ENCODE assay signal across 24 cellular contexts in genomic region chr19:51351266-51351990, GRCh38. TPM values are rescaled to one million over a fixed set of nuclear protein-coding genes. Genes with fewer than 3 reads are reported as not detected.
DNase-seq lines count a peak whose midpoint lies in the region; ATAC-seq and TF ChIP-seq lines count a peak whose summit lies in the region.
"Had no signal": no experiment of that assay in that cellular context is flagged by ENCODE, and none has a peak within 500 bp of the region (broad histone marks: within the 10 kb centered on the region; RNA-seq: fewer than 3 reads in every experiment).

No MANE protein-coding gene starts in this region.

- H3K79me1 ChIP-seq in mesenchymal stem cell (replicated peaks; ENCODE audit: low read length, poor library complexity, severe bottlenecking) = peaks cover 7% of the 10 kb centered on the region

- no TSS peak for BruUV-seq in HCT116 (replicated peaks; lab: Mats Ljungman, UMichigan)

- ATAC-seq in HCT116 = no peak
- no peak for ATAC-seq in central memory CD8-positive, alpha-beta T cell (replicated peaks; ENCODE audit: extremely low read depth, poor library complexity, severe bottlenecking)
- no peak for ATAC-seq in omental fat pad (ENCODE audit: low FRiP score)
- ATAC-seq: activated T-cell treated with anti-CD3 and anti-CD28 coated beads, Interleukin-2, amount 50 U/mL, for 4 hours had no signal

- H3K36me3 Mint-ChIP-seq in central memory CD8-positive, alpha-beta T cell (ENCODE audit: insufficient read depth) = peaks cover 12% of the 10 kb centered on the region

- no peaks in the 10 kb centered on the region for H3K79me2 ChIP-seq in ACC112 (ENCODE audit: control insufficient read depth, insufficient read depth, low read length, unreplicated experiment)
- H3K79me2 ChIP-seq in HCT116 (ENCODE audit: insufficient read depth, low read length) = peaks cover 12% of the 10 kb centered on the region; the same call in 1 of the 2 replicates

- no peak overlapping the region for H3K4ac ChIP-seq in mesenchymal stem cell (ENCODE audit: low read depth in 1 of 2, low read length in 2 of 2)

- H3K27me3 ChIP-seq in ACC112 (ENCODE audit: insufficient read depth, low read length) (no peaks in the 10 kb centered on the region), HCT116 (ENCODE audit: insufficient read depth, low read length) (no peaks in the 10 kb centered on the region), mesenchymal stem cell (ENCODE audit: control insufficient read depth in 1 of 2, insufficient read depth in 1 of 2, low read length in 2 of 2) (no peaks in the 10 kb centered on the region)

- RAD21 ChIA-PET in HCT116 (lab: Charles Lee; ENCODE audit: low non-redundant PET in 1 of 2, low total read pairs in 2 of 2, uncharacterized antibody in 2 of 2, unreplicated experiment in 2 of 2) = no interaction called here

- H3K9me3 Mint-ChIP-seq in central memory CD8-positive, alpha-beta T cell = no peaks in the 10 kb centered on the region
- H3K9me3 Mint-ChIP-seq: activated T-cell treated with anti-CD3 and anti-CD28 coated beads, Interleukin-2, amount 50 U/mL, for 4 hours; dendritic cell treated with granulocyte-macrophage colony-stimulating factor and Interleukin-4, amounts not matched to agents 40 ng/mL and 50 ng/mL, for 4 days had no signal

- no peak overlapping the region for H2BK5ac ChIP-seq in mesenchymal stem cell (ENCODE audit: low read depth, low read length, poor library complexity, severe bottlenecking)

- peak overlapping the region in 1 of 2 experiments; percentile 6 for H2BK12ac ChIP-seq in mesenchymal stem cell (ENCODE audit: low read length in 2 of 2)

- H3K9ac ChIP-seq in HCT116 (ENCODE audit: low read length) = no peak overlapping the region
- no peak overlapping the region for H3K9ac ChIP-seq in mesenchymal stem cell (ENCODE audit: low read length)

- H2BK120ac ChIP-seq in mesenchymal stem cell (ENCODE audit: low read depth, low read length) = no peak overlapping the region

- intact Hi-C loops in HCT116 (cut with micrococcal nuclease) = no loop called here

- H3K36me3 ChIP-seq in ACC112 (ENCODE audit: insufficient read depth, low read length) = no peaks in the 10 kb centered on the region; the same call in 1 of the 2 replicates
- peaks cover 3 to 14% of the 10 kb centered on the region in 2 experiments; a peak in 1 of 4 replicates for H3K36me3 ChIP-seq in HCT116 (ENCODE audit: control insufficient read depth in 1 of 2, insufficient read depth in 2 of 2, low read length in 2 of 2)
- H3K36me3 ChIP-seq in mesenchymal stem cell (ENCODE audit: control insufficient read depth in 1 of 2, insufficient read depth in 2 of 2, low read depth in 1 of 2, low read length in 2 of 2) = peaks cover 49 to 61% of the 10 kb centered on the region in 2 experiments

- TF ChIP-seq RAD21 in HCT116 (IDR thresholded peaks at IDR 0.05; ENCODE audit: low read depth) = no peak

- H3K4me1 ChIP-seq in ACC112 (ENCODE audit: control insufficient read depth, insufficient read depth, low read length, unreplicated experiment) = peaks cover 9% of the 10 kb centered on the region
- H3K4me1 ChIP-seq in HCT116 (ENCODE audit: control insufficient read depth in 1 of 2, insufficient read depth in 2 of 2, low read length in 2 of 2) = peaks cover 0 to 22% of the 10 kb centered on the region in 2 experiments; a peak in 3 of 4 replicates
- peaks cover 7% of the 10 kb centered on the region for H3K4me1 ChIP-seq in mesenchymal stem cell (ENCODE audit: control insufficient read depth, insufficient read depth, low read depth, low read length)

- no peak overlapping the region for H2AFZ ChIP-seq in ACC112 (ENCODE audit: low read length, unreplicated experiment)
- H2AFZ ChIP-seq in HCT116 (ENCODE audit: low read depth, low read length, poor library complexity, severe bottlenecking) = no peak overlapping the region
- H2AFZ ChIP-seq in mesenchymal stem cell (ENCODE audit: low read depth, low read length) = no peak overlapping the region

- H3K14ac ChIP-seq in mesenchymal stem cell (ENCODE audit: low read length in 2 of 2) = no peak overlapping the region

- no peak for TF ChIP-seq CTCF in HCT116 (IDR thresholded peaks at IDR 0.05 in 2 of 3, conservative IDR thresholded peaks at IDR 0.05 in 1 of 3; ENCODE audit: borderline replicate concordance in 1 of 3, insufficient read depth in 1 of 3, low read depth in 2 of 3, low read length in 2 of 3)
- TF ChIP-seq CTCF in omental fat pad (IDR thresholded peaks at IDR 0.05) = no peak

- peak overlapping the region; percentile 72 for H3K27ac ChIP-seq in ACC112 (ENCODE audit: low read depth, low read length)
- H3K27ac ChIP-seq in HCT116 (ENCODE audit: low read depth, low read length) = 0 out of 2 replicates have a peak overlapping the region, but pooled peaks have one; percentile 12
- no peak overlapping the region for H3K27ac ChIP-seq in mesenchymal stem cell (ENCODE audit: low read length, poor library complexity, severe bottlenecking)
- H3K27ac ChIP-seq: VCaP had no signal

- H4K8ac ChIP-seq in mesenchymal stem cell (ENCODE audit: low read length) = no peak overlapping the region

- WGBS in mesenchymal stem cell = 97% methylated on average over 11 of the region's 11 CpGs

- H3K9me3 ChIP-seq in HCT116 (ENCODE audit: control insufficient read depth in 1 of 2, insufficient read depth in 1 of 2, low read depth in 1 of 2, low read length in 2 of 2) (no peaks in the 10 kb centered on the region), mesenchymal stem cell (ENCODE audit: control insufficient read depth, low read length) (no peaks in the 10 kb centered on the region)
- H3K9me3 ChIP-seq: mucosa of descending colon had no signal

- no peaks in the 10 kb centered on the region for H4K20me1 ChIP-seq in HCT116 (ENCODE audit: insufficient read depth)

- POLR2A ChIA-PET in HCT116 (lab: Charles Lee) = no interaction called here

- peak overlapping the region; percentile 37 for H2BK15ac ChIP-seq in mesenchymal stem cell (ENCODE audit: low read depth, poor library complexity, severe bottlenecking)

- CTCF ChIA-PET in HCT116 (lab: Charles Lee) = no interaction called here

- H3K27ac Mint-ChIP-seq in central memory CD8-positive, alpha-beta T cell (ENCODE audit: low read depth) = peak overlapping the region; percentile 57
- H3K27ac Mint-ChIP-seq: dendritic cell treated with granulocyte-macrophage colony-stimulating factor and Interleukin-4, amounts not matched to agents 40 ng/mL and 50 ng/mL, for 4 days had no signal

- H3K9me2 ChIP-seq in HCT116 (ENCODE audit: insufficient read depth) = no peaks in the 10 kb centered on the region

- H3K18ac ChIP-seq in mesenchymal stem cell (ENCODE audit: low read depth in 1 of 2, low read length in 2 of 2) = peak overlapping the region in 1 of 2 experiments; percentile 67

- H3K4me3 ChIP-seq in ACC112 (ENCODE audit: low read depth, low read length) = no peak overlapping the region
- no peak overlapping the region for H3K4me3 ChIP-seq in HCT116 (replicated peaks in 1 of 2; ENCODE audit: low read depth in 1 of 2, low read length in 2 of 2)
- no peak overlapping the region for H3K4me3 ChIP-seq in mesenchymal stem cell (ENCODE audit: insufficient read depth in 1 of 2, low read depth in 1 of 2, low read length in 2 of 2)
- H3K4me3 ChIP-seq: mucosa of descending colon had no signal

- no peak for TF ChIP-seq POLR2A in HCT116 (IDR thresholded peaks at IDR 0.05; ENCODE audit: borderline replicate concordance, extremely low read depth, insufficient read depth, insufficient read length)

- no peak overlapping the region for H2AK5ac ChIP-seq in mesenchymal stem cell (ENCODE audit: low read length, severe bottlenecking)

- no peak overlapping the region for H3K4me3 Mint-ChIP-seq in central memory CD8-positive, alpha-beta T cell
- H3K4me3 Mint-ChIP-seq: activated T-cell treated with anti-CD3 and anti-CD28 coated beads, Interleukin-2, amount 50 U/mL, for 4 hours; dendritic cell treated with granulocyte-macrophage colony-stimulating factor and Interleukin-4, amounts not matched to agents 40 ng/mL and 50 ng/mL, for 4 days had no signal

- no peak overlapping the region for H3K23ac ChIP-seq in mesenchymal stem cell (ENCODE audit: low read length in 2 of 2)

- H3K4me1 Mint-ChIP-seq in central memory CD8-positive, alpha-beta T cell = peaks cover 11% of the 10 kb centered on the region

- H3K27me3 Mint-ChIP-seq in central memory CD8-positive, alpha-beta T cell = no peaks in the 10 kb centered on the region
- H3K27me3 Mint-ChIP-seq: dendritic cell treated with granulocyte-macrophage colony-stimulating factor and Interleukin-4, amounts not matched to agents 40 ng/mL and 50 ng/mL, for 4 days had no signal

- no peak for DNase-seq in HCT116 (ENCODE audit: low read depth, low spot score)
- no peak for DNase-seq in central memory CD8-positive, alpha-beta T cell (ENCODE audit: low spot score in 2 of 2)
- no peak for DNase-seq in mesenchymal stem cell
- DNase-seq in NCI-H2081 (lab: John Stamatoyannopoulos, UW) = no peak
- no peak for DNase-seq in NCI-H345 (lab: John Stamatoyannopoulos, UW)
- no peak for DNase-seq in activated CD8-positive, alpha-beta memory T cell treated with anti-CD3 and anti-CD28 coated beads, Interleukin-2, amount 50 U/mL, for 4 hours
- DNase-seq in omental fat pad (ENCODE audit: low spot score) = no peak
- DNase-seq: activated CD4-positive, alpha-beta T cell treated with anti-CD3 and anti-CD28 coated beads, Interleukin-2, amount 50 U/mL, for 4 hours; activated T-cell treated with anti-CD3 and anti-CD28 coated beads, Interleukin-2, amount 50 U/mL, for 4 hours; left colon; NCI-H1417 treated with DMSO at 0.1 percent for 48 hours; NCI-H2171 treated with DMSO at 0.1 percent for 48 hours; SHP77 treated with DMSO at 0.1 percent for 48 hours; stimulated activated CD4-positive, alpha-beta T cell treated with anti-CD3 and anti-CD28 coated beads, Interleukin-15, amount 100 ng/mL, for 24 hours had no signal

- no peak overlapping the region for H4K91ac ChIP-seq in mesenchymal stem cell (ENCODE audit: low read length)

- H3K4me2 ChIP-seq in HCT116 (ENCODE audit: low read length) (peak overlapping the region; percentile 54), mesenchymal stem cell (ENCODE audit: low read length, poor library complexity, severe bottlenecking) (no peak overlapping the region)

RNA-seq across cellular contexts. Expression of gene VSIG10L, which starts 9.5 kb away (rescaled TPM):
- total RNA-seq in HCT116 (2021; ENCODE audit: unreplicated experiment) (4.6 TPM), omental fat pad (1 to 10 TPM in 2 of 4 donors, under 1 TPM in 2; 0.47 to 1.0 (median 0.98) TPM)
- 2.6 and 2.9 TPM in 2 replicates for polyA plus RNA-seq in HCT116 (2012)
- polyA plus RNA-seq in mesenchymal stem cell (2013, experiment 1 of 2) = 5.8 TPM
- 5.4 TPM for polyA plus RNA-seq in mesenchymal stem cell (2013, experiment 2 of 2)

RNA-seq across cellular contexts. Expression of gene ETFB, which starts 14.8 kb away (rescaled TPM):
- total RNA-seq in HCT116 (2021; ENCODE audit: unreplicated experiment) = 140 TPM
- 194 and 238 TPM in 2 replicates for polyA plus RNA-seq in HCT116 (2012)
- polyA plus RNA-seq in mesenchymal stem cell (2013, experiment 1 of 2) = 59.0 TPM
- 61.6 TPM for polyA plus RNA-seq in mesenchymal stem cell (2013, experiment 2 of 2)
- total RNA-seq in omental fat pad = 100 to 1,000 TPM; 136 to 251 (median 166) TPM

RNA-seq across cellular contexts. Expression of gene CLDND2, which starts 17.4 kb away (rescaled TPM):
- total RNA-seq in HCT116 (2021; ENCODE audit: unreplicated experiment) = 1.8 TPM
- polyA plus RNA-seq in HCT116 (2012) = 1.3 and 2.0 TPM in 2 replicates
- 2.7 TPM for polyA plus RNA-seq in mesenchymal stem cell (2013, experiment 1 of 2)
- 2.5 TPM for polyA plus RNA-seq in mesenchymal stem cell (2013, experiment 2 of 2)
- not detected for total RNA-seq in omental fat pad
- total RNA-seq: bronchial epithelial cell, glomerular endothelial cell, H4, M059J, temporal lobe had no signal

RNA-seq across cellular contexts. Expression of gene NKG7, which starts 21.0 kb away (rescaled TPM):
- not detected for total RNA-seq in HCT116 (2021; ENCODE audit: unreplicated experiment)
- polyA plus RNA-seq in HCT116 (2012) = 0.10 TPM in 1 of 2 replicates, not detected in the other
- not detected for polyA plus RNA-seq in mesenchymal stem cell (2013, experiment 1 of 2)
- not detected for polyA plus RNA-seq in mesenchymal stem cell (2013, experiment 2 of 2)
- total RNA-seq in omental fat pad = 1 to 10 TPM in 2 of 4 donors, under 1 TPM in 1, not detected in 1; 0.56 to 4.0 (median 2.6) TPM
- total RNA-seq: bronchial epithelial cell, glomerular endothelial cell, H4, M059J, temporal lobe had no signal

RNA-seq across cellular contexts. Expression of gene LIM2, which starts 36.3 kb away (rescaled TPM):
- total RNA-seq in HCT116 (2021; ENCODE audit: unreplicated experiment) = not detected
- not detected in 2 replicates for polyA plus RNA-seq in HCT116 (2012)
- not detected for polyA plus RNA-seq in mesenchymal stem cell (2013, experiment 1 of 2)
- not detected for polyA plus RNA-seq in mesenchymal stem cell (2013, experiment 2 of 2)
- total RNA-seq in omental fat pad = not detected
- total RNA-seq: bronchial epithelial cell; glomerular endothelial cell; H4; left colon; M059J; mucosa of descending colon; T-helper 1 cell treated with Interleukin-12 subunit alpha and Interleukin-12 subunit beta and Interleukin-4 antibody, amounts not matched to agents 30 ng/mL and 1 ng/mL, for 36 hours; temporal lobe had no signal
